In genomic region chr1:199684686-199685273, GRCh38 we compare ENCODE assay signal across 8 cellular contexts.
DNase-seq lines count a peak whose midpoint lies in the region; ATAC-seq and TF ChIP-seq lines count a peak whose summit lies in the region.

No MANE protein-coding gene starts in this region.

- no peak overlapping the region for H3K9ac ChIP-seq in adipocyte (ENCODE audit: low read length)

- H3K27me3 ChIP-seq in adipocyte (replicated peaks; ENCODE audit: control insufficient read depth, insufficient read depth, low read length) (no peaks in the 10 kb centered on the region), spleen (replicated peaks in 1 of 7) (peaks cover 0 to 4% (median 0%) of the 10 kb centered on the region in 7 donors)

- WGBS in spleen, 5 donors, result 93 to 100% (median 95%) methylated on average over 1 of the region's 1 CpG

- no peaks in the 10 kb centered on the region for H3K9me3 ChIP-seq in adipocyte (ENCODE audit: control insufficient read depth, low read length)
- H3K9me3 ChIP-seq in spleen, result no peaks in the 10 kb centered on the region

- no peak for DNase-seq in activated CD4-positive, CD25-positive, alpha-beta regulatory T cell treated with anti-CD3 and anti-CD28 coated beads, Interleukin-2, amount 50 U/mL, for 72 hours
- DNase-seq in NCI-H345 treated with DMSO at 0.1 percent for 48 hours (lab: John Stamatoyannopoulos, UW; ENCODE audit: unreplicated experiment), result peak; percentile 72
- DNase-seq in adipocyte (ENCODE audit: low read depth), result peak; percentile 85
- DNase-seq in hepatic stellate cell (ENCODE audit: low spot score), result peak; percentile 16
- DNase-seq in spleen, result no peak

- no peaks in the 10 kb centered on the region for H3K36me3 ChIP-seq in adipocyte (ENCODE audit: control insufficient read depth, insufficient read depth, low read length, severe bottlenecking)
- H3K36me3 ChIP-seq in spleen, result no peaks in the 10 kb centered on the region

- TF ChIP-seq POLR2A in spleen (IDR thresholded peaks at IDR 0.05), result no peak

- H3K4me3 ChIP-seq in adipocyte (ENCODE audit: low read length), result peak overlapping the region; percentile 9
- H3K4me3 ChIP-seq in spleen, result no peak overlapping the region

- ATAC-seq in activated CD4-positive, CD25-positive, alpha-beta regulatory T cell treated with anti-CD3 and anti-CD28 coated beads, Interleukin-2, amount 50 U/mL, for 24 hours, result peak; percentile 36 to 48
- ATAC-seq in GM19463 (IDR thresholded peaks at IDR 0.05; ENCODE audit: unreplicated experiment) (peak; percentile 87), HG03469 (IDR thresholded peaks at IDR 0.05; ENCODE audit: unreplicated experiment) (peak; percentile 91)

- TF ChIP-seq CTCF in spleen (IDR thresholded peaks at IDR 0.05 in 8 of 11, conservative IDR thresholded peaks at IDR 0.05 in 3 of 11), result peak; percentile 53 to 82 (median 73)

- H3K27ac ChIP-seq in spleen, result no peak overlapping the region

- H3K4me1 ChIP-seq in adipocyte (ENCODE audit: control insufficient read depth, insufficient read depth, low read length) (peaks cover 17% of the 10 kb centered on the region), spleen (no peaks in the 10 kb centered on the region)

- intact Hi-C loops in spleen (cut with DNase I; ENCODE audit: low total_unique reads), result loop anchor here (5.0 to 10.0 kb wide), 2 partner anchors 620 to 803 kb away; no protein-coding TSS in a partner anchor

Comparison
In these comparisons a context has a peak if more than half of its experiments do, and no peak if none do; other contexts are left out.
1. DNase-seq: peak in NCI-H345 treated with DMSO at 0.1 percent for 48 hours (single experiment), adipocyte (single experiment) and hepatic stellate cell (single experiment); none in activated CD4-positive, CD25-positive, alpha-beta regulatory T cell treated with anti-CD3 and anti-CD28 coated beads, Interleukin-2, amount 50 U/mL, for 72 hours (single experiment) and spleen (single experiment).
2. Peak in every context shown above with its lines, with median percentiles within 50 percentile points of each other: ATAC-seq.